ENCODE assay signal across 15 cellular contexts in the genomic region with DNA sequence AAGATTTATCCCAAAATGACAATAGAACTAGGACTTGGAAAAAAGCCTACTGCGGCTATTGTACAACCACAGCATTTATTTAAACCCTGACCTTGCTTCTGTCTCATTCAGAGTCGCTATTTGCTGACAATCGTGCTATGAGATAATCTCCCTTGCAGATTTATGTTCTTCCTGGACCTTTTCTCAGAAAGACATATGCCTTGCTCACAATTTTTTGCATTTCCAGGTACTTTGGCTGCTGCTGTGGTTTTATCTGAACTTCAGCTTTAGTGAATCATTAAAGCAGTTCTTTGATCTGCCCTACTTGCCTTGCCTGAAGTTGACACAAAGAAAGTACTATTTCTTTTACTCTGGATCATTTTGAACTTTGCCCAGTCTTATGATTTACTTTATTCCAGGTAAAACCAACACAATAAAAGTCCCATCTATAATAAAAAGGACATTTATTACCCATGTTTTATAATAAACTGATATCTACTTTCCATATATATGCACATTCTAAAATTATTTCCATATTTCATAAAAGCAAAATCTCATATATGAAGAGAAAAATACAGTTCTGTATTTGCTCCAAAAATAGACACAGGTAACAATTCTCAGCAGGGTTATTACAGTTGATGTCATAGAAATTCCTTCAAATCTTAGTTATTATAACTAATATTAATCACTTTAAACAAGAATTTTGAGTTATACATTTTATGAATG.
DNase-seq lines count a peak whose midpoint lies in the region; FAIRE-seq and TF ChIP-seq lines count a peak whose summit lies in the region.
"Had no signal": no experiment of that assay in that cellular context is flagged by ENCODE, and none has a peak within 500 bp of the region (broad histone marks: within the 10 kb centered on the region; RNA-seq: fewer than 3 reads in every experiment).

No MANE protein-coding gene starts in this region.

- no peaks in the 10 kb centered on the region for H3K79me2 ChIP-seq in astrocyte (ENCODE audit: insufficient read depth, low read length)

- H3K36me3 Mint-ChIP-seq in Caco-2 (ENCODE audit: insufficient read depth, unreplicated experiment) (no peaks in the 10 kb centered on the region), astrocyte (ENCODE audit: low read depth, unreplicated experiment) (no peaks in the 10 kb centered on the region)
- H3K36me3 Mint-ChIP-seq: stimulated activated naive B cell treated with anti-CD40 and anti-IgM and Interleukin-4, amounts not matched to agents 10 μg/mL and 1 μg/mL and 100 μg/mL, for 72 hours; WTC11 had no signal

- no peak for TF ChIP-seq CTCF in Caco-2 (IDR thresholded peaks at IDR 0.05; ENCODE audit: insufficient read depth in 1 of 2, low read depth in 1 of 2, low read length in 1 of 2, severe bottlenecking in 1 of 2, unreplicated experiment in 1 of 2)
- TF ChIP-seq CTCF in astrocyte (IDR thresholded peaks at IDR 0.05; ENCODE audit: insufficient read depth, low read depth, low read length) = no peak

- H3K27me3 ChIP-seq in Caco-2 (replicated peaks; ENCODE audit: control insufficient read depth, insufficient read depth, low read length) (no peaks in the 10 kb centered on the region), astrocyte (ENCODE audit: insufficient read depth, low read length) (no peaks in the 10 kb centered on the region)
- H3K27me3 ChIP-seq: SJCRH30 had no signal

- H3K4me1 Mint-ChIP-seq in Caco-2 (ENCODE audit: low read depth, unreplicated experiment) = peaks cover 28% of the 10 kb centered on the region
- peaks cover 2% of the 10 kb centered on the region for H3K4me1 Mint-ChIP-seq in astrocyte (ENCODE audit: low read depth, unreplicated experiment)
- H3K4me1 Mint-ChIP-seq: stimulated activated naive B cell treated with anti-CD40 and anti-IgM and Interleukin-4, amounts not matched to agents 10 μg/mL and 1 μg/mL and 100 μg/mL, for 72 hours; WTC11 had no signal

- H3K4me3 ChIP-seq in Caco-2 (ENCODE audit: low read depth, low read length) (no peak overlapping the region), astrocyte (ENCODE audit: insufficient read depth, low read depth, low read length) (no peak overlapping the region)
- H3K4me3 ChIP-seq: SJCRH30 had no signal

- peaks cover 7% of the 10 kb centered on the region for H3K9me3 Mint-ChIP-seq in Caco-2 (ENCODE audit: unreplicated experiment)
- H3K9me3 Mint-ChIP-seq in astrocyte (ENCODE audit: unreplicated experiment) = no peaks in the 10 kb centered on the region
- H3K9me3 Mint-ChIP-seq: dendritic cell treated with granulocyte-macrophage colony-stimulating factor and Interleukin-4, amounts not matched to agents 40 ng/mL and 50 ng/mL, for 4 days had no signal

- no peak overlapping the region for H3K27ac ChIP-seq in astrocyte (ENCODE audit: low read depth, low read length)
- H3K27ac ChIP-seq: SJCRH30 had no signal

- H3K9ac ChIP-seq in astrocyte (ENCODE audit: low read length) = no peak overlapping the region

- no peaks in the 10 kb centered on the region for H4K20me1 ChIP-seq in astrocyte (ENCODE audit: insufficient read depth, low read length)

- H3K36me3 ChIP-seq in Caco-2 (ENCODE audit: control insufficient read depth, insufficient read depth, low read length) (no peaks in the 10 kb centered on the region; the same call in 1 of the 2 replicates), astrocyte (ENCODE audit: insufficient read depth, low read length) (no peaks in the 10 kb centered on the region)
- H3K36me3 ChIP-seq: SJCRH30 had no signal

- no peak for FAIRE-seq in astrocyte (lab: Jason Lieb, UNC)
- FAIRE-seq: H54 had no signal

- peak overlapping the region; percentile 48 for H3K4me3 Mint-ChIP-seq in Caco-2 (ENCODE audit: unreplicated experiment)
- no peak overlapping the region for H3K4me3 Mint-ChIP-seq in astrocyte (ENCODE audit: unreplicated experiment)
- H3K4me3 Mint-ChIP-seq: dendritic cell treated with granulocyte-macrophage colony-stimulating factor and Interleukin-4, amounts not matched to agents 40 ng/mL and 50 ng/mL, for 4 days; stimulated activated naive B cell treated with anti-CD40 and anti-IgM and Interleukin-4, amounts not matched to agents 10 μg/mL and 1 μg/mL and 100 μg/mL, for 72 hours; WTC11 had no signal

- H3K27ac Mint-ChIP-seq in Caco-2 (ENCODE audit: unreplicated experiment) = peak overlapping the region; percentile 80
- H3K27ac Mint-ChIP-seq in astrocyte (ENCODE audit: unreplicated experiment) = no peak overlapping the region
- H3K27ac Mint-ChIP-seq: dendritic cell treated with granulocyte-macrophage colony-stimulating factor and Interleukin-4, amounts not matched to agents 40 ng/mL and 50 ng/mL, for 4 days; stimulated activated naive B cell treated with anti-CD40 and anti-IgM and Interleukin-4, amounts not matched to agents 10 μg/mL and 1 μg/mL and 100 μg/mL, for 72 hours; WTC11 had no signal

- CTCF ChIA-PET in Caco-2 (lab: Charles Lee) = interaction anchor here (0.7 kb wide), 1 partner anchor 147 kb away, joined by 4 read pairs; no protein-coding TSS in a partner anchor

- H3K27me3 Mint-ChIP-seq in Caco-2 (ENCODE audit: insufficient read depth, unreplicated experiment) = no peaks in the 10 kb centered on the region
- H3K27me3 Mint-ChIP-seq in astrocyte (ENCODE audit: low read depth, unreplicated experiment) = no peaks in the 10 kb centered on the region
- H3K27me3 Mint-ChIP-seq: dendritic cell treated with granulocyte-macrophage colony-stimulating factor and Interleukin-4, amounts not matched to agents 40 ng/mL and 50 ng/mL, for 4 days; stimulated activated naive B cell treated with anti-CD40 and anti-IgM and Interleukin-4, amounts not matched to agents 10 μg/mL and 1 μg/mL and 100 μg/mL, for 72 hours had no signal

- H3K9me3 ChIP-seq in Caco-2 (no peaks in the 10 kb centered on the region), astrocyte (ENCODE audit: insufficient read depth, low read depth, low read length) (no peaks in the 10 kb centered on the region)
- H3K9me3 ChIP-seq: SJCRH30 had no signal

- no peak overlapping the region for H2AFZ ChIP-seq in astrocyte (ENCODE audit: low read depth, low read length)

- no TSS peak for BruUV-seq in Caco-2 (replicated peaks; lab: Mats Ljungman, UMichigan)

- H3K4me1 ChIP-seq in Caco-2 = peaks cover 61% of the 10 kb centered on the region
- H3K4me1 ChIP-seq in astrocyte (ENCODE audit: insufficient read depth, low read length) = no peaks in the 10 kb centered on the region
- H3K4me1 ChIP-seq: SJCRH30 had no signal

- H3K4me2 ChIP-seq in astrocyte (ENCODE audit: low read length) = no peak overlapping the region

- intact Hi-C loops in Caco-2 (cut with micrococcal nuclease; ENCODE audit: unreplicated experiment) = loop anchor here (1.0 to 10.0 kb wide), 10 partner anchors 23 to 662 kb away; partner anchors contain the start of gene CASP4

- POLR2A ChIA-PET in Caco-2 (lab: Charles Lee) = no interaction called here

- peak; percentile 80 to 84 for DNase-seq in Caco-2
- peak; percentile 35 for DNase-seq in NCI-H2227 treated with DMSO at 0.1 percent for 48 hours (lab: John Stamatoyannopoulos, UW)
- DNase-seq in astrocyte (ENCODE audit: low read depth) = peak; percentile 61
- peak; percentile 14 to 27 for DNase-seq in lung microvascular endothelial cell (ENCODE audit: low read depth in 2 of 2)
- DNase-seq in NCI-H69 (lab: John Stamatoyannopoulos, UW) = no peak
- no peak for DNase-seq in NCI-H2081 (lab: John Stamatoyannopoulos, UW)
- DNase-seq in NCI-H2081 treated with DMSO at 0.1 percent for 48 hours (lab: John Stamatoyannopoulos, UW) = no peak
- no peak for DNase-seq in activated gamma-delta T cell (lab: John Stamatoyannopoulos, UW)
- DNase-seq: NCI-H1436 treated with DMSO at 0.1 percent for 48 hours; retina; SJCRH30; stimulated activated naive B cell treated with anti-CD40 and anti-IgM and Interleukin-4, amounts not matched to agents 10 μg/mL and 1 μg/mL and 100 μg/mL, for 72 hours had no signal

Comparison
In these comparisons a context has a peak if more than half of its experiments do, and no peak if none do; other contexts are left out.
1. DNase-seq: peak in Caco-2 (2 of 2), NCI-H2227 treated with DMSO at 0.1 percent for 48 hours (single experiment), astrocyte (single experiment) and lung microvascular endothelial cell (2 of 2); none in NCI-H69 (single experiment), NCI-H2081 (0 of 2), NCI-H2081 treated with DMSO at 0.1 percent for 48 hours (single experiment) and activated gamma-delta T cell (single experiment).